Comparison of ENCODE assay signal across 10 cellular contexts in genomic region chr9:90966475-90967150, GRCh38.
DNase-seq lines count a peak whose midpoint lies in the region; ATAC-seq and TF ChIP-seq lines count a peak whose summit lies in the region.
"Had no signal": no experiment of that assay in that cellular context is flagged by ENCODE, and none has a peak within 500 bp of the region (broad histone marks: within the 10 kb centered on the region; RNA-seq: fewer than 3 reads in every experiment).

No MANE protein-coding gene starts in this region.

- WGBS in testis, 2 donors = 88 to 93% methylated on average over 19 of the region's 19 CpGs

- no peaks in the 10 kb centered on the region for H3K27me3 ChIP-seq in testis

- H3K36me3 Mint-ChIP-seq in T-helper 2 cell treated with Interferon-gamma antibody and Interleukin-4, amounts not matched to agents 5 μg/mL and 100 μg/mL, for 36 hours (ENCODE audit: low read depth) = peaks cover 8% of the 10 kb centered on the region
- H3K36me3 Mint-ChIP-seq in effector memory CD8-positive, alpha-beta T cell (ENCODE audit: insufficient read depth) = no peaks in the 10 kb centered on the region

- TF ChIP-seq POLR2A in testis (IDR thresholded peaks at IDR 0.05) = no peak

- H3K4me3 ChIP-seq in fibroblast of villous mesenchyme (ENCODE audit: low read depth, low read length) (no peak overlapping the region), testis (no peak overlapping the region)

- peaks cover 7% of the 10 kb centered on the region for H3K9me3 Mint-ChIP-seq in T-helper 2 cell treated with Interferon-gamma antibody and Interleukin-4, amounts not matched to agents 5 μg/mL and 100 μg/mL, for 36 hours
- H3K9me3 Mint-ChIP-seq in effector memory CD8-positive, alpha-beta T cell = no peaks in the 10 kb centered on the region

- H3K27me3 Mint-ChIP-seq in T-helper 2 cell treated with Interferon-gamma antibody and Interleukin-4, amounts not matched to agents 5 μg/mL and 100 μg/mL, for 36 hours (ENCODE audit: low read depth) = no peaks in the 10 kb centered on the region
- H3K27me3 Mint-ChIP-seq in effector memory CD8-positive, alpha-beta T cell = peaks cover 33 to 62% of the 10 kb centered on the region in 2 donors

- DNase-seq in GM03348 (ENCODE audit: low spot score) = peak; percentile 50
- DNase-seq in T-helper 2 cell treated with Interferon-gamma antibody and Interleukin-4, amounts not matched to agents 5 μg/mL and 100 μg/mL, for 36 hours (ENCODE audit: low spot score) = peak; percentile 69
- peak; percentile 20 for DNase-seq in fibroblast of villous mesenchyme (ENCODE audit: low read depth)
- DNase-seq in stimulated activated CD4-positive, alpha-beta T cell treated with anti-CD3 and anti-CD28 coated beads, Interleukin-4, amount 100 ng/mL, for 48 hours (ENCODE audit: low read depth in 2 of 2) = peak; percentile 30 to 51
- no peak for DNase-seq in testis
- no peak for DNase-seq in iPS-NIHi11 (ENCODE audit: low spot score)
- no peak for DNase-seq in effector memory CD8-positive, alpha-beta T cell
- DNase-seq in H4 (ENCODE audit: low spot score) = no peak
- DNase-seq: hippocampal formation, NCI-H524 treated with DMSO at 0.1 percent for 48 hours had no signal

- H3K4me1 ChIP-seq in testis = no peaks in the 10 kb centered on the region

- H3K4me1 Mint-ChIP-seq in T-helper 2 cell treated with Interferon-gamma antibody and Interleukin-4, amounts not matched to agents 5 μg/mL and 100 μg/mL, for 36 hours (ENCODE audit: low read depth) = peaks cover 37% of the 10 kb centered on the region
- H3K4me1 Mint-ChIP-seq in effector memory CD8-positive, alpha-beta T cell (ENCODE audit: low read depth in 2 of 2) = peaks cover 6 to 12% of the 10 kb centered on the region in 2 donors

- H3K27ac ChIP-seq in testis = no peak overlapping the region

- no peaks in the 10 kb centered on the region for H3K9me3 ChIP-seq in testis

- H3K4me3 Mint-ChIP-seq in T-helper 2 cell treated with Interferon-gamma antibody and Interleukin-4, amounts not matched to agents 5 μg/mL and 100 μg/mL, for 36 hours = peak overlapping the region; percentile 56
- no peak overlapping the region for H3K4me3 Mint-ChIP-seq in effector memory CD8-positive, alpha-beta T cell

- peak overlapping the region; percentile 51 for H3K27ac Mint-ChIP-seq in T-helper 2 cell treated with Interferon-gamma antibody and Interleukin-4, amounts not matched to agents 5 μg/mL and 100 μg/mL, for 36 hours
- H3K27ac Mint-ChIP-seq in effector memory CD8-positive, alpha-beta T cell = peak overlapping the region in 1 of 2 donors; percentile 26

- no peaks in the 10 kb centered on the region for H3K36me3 ChIP-seq in testis (ENCODE audit: low read depth, missing control alignments)

- intact Hi-C loops in testis (cut with DNase I; ENCODE audit: low total_unique reads) = no loop called here

- ATAC-seq in effector memory CD8-positive, alpha-beta T cell (replicated peaks) = no peak

- TF ChIP-seq CTCF in fibroblast of villous mesenchyme (IDR thresholded peaks at IDR 0.05; ENCODE audit: insufficient read depth, low read depth, low read length) (no peak), testis (IDR thresholded peaks at IDR 0.05) (no peak)

Comparison
In these comparisons a context has a peak if more than half of its experiments do, and no peak if none do; other contexts are left out.
1. DNase-seq: peak in GM03348 (single experiment), T-helper 2 cell treated with Interferon-gamma antibody and Interleukin-4, amounts not matched to agents 5 μg/mL and 100 μg/mL, for 36 hours (single experiment), fibroblast of villous mesenchyme (single experiment) and stimulated activated CD4-positive, alpha-beta T cell treated with anti-CD3 and anti-CD28 coated beads, Interleukin-4, amount 100 ng/mL, for 48 hours (2 of 2); none in testis (single experiment), iPS-NIHi11 (single experiment), effector memory CD8-positive, alpha-beta T cell (0 of 3) and H4 (single experiment).